ENCODE assay signal across 8 cellular contexts in the genomic region with DNA sequence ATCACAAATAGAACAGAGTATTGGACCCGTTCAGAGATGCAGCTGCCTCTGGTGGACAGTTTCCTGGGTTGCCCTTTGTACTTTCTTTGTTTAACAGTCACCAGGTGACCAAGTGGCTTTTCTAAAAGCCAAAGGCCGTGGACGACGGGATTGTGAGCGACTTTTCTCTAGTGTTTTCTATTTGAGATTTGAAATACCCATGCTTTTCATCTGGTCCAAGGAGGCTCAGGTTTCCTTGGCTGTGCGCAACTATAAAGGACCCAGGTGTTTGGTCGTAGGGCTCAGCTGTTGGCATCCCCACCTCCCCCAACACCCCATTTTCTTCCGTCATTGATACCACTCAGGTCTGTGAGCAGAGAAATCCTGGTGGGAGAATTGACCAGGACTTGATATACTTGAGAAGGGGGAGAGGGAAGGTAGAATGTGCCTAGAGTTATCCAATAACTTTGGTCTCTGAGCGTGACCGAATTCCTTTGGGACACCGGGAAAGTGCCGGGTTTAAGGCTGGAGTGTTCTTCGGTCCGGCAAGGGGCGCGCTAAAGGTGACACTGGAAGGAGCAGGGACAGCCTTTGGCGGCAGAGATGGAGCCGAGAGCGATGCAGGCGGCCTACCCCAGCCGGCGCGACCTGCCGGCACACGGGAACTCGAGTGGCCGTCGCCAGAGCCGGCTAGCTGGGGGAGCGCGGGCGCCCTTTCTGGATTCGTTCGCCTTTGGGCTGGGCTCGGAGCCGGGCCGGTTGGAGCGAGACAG.
DNase-seq lines count a peak whose midpoint lies in the region; ATAC-seq and TF ChIP-seq lines count a peak whose summit lies in the region.

No MANE protein-coding gene starts in this region.

- H3K27me3 Mint-ChIP-seq in T-helper 2 cell treated with Interferon-gamma antibody and Interleukin-4, amounts not matched to agents 5 μg/mL and 100 μg/mL, for 36 hours (ENCODE audit: low read depth) = no peaks in the 10 kb centered on the region
- no peaks in the 10 kb centered on the region for H3K27me3 Mint-ChIP-seq in effector memory CD8-positive, alpha-beta T cell
- H3K27me3 Mint-ChIP-seq in neural crest cell (ENCODE audit: low read depth) = no peaks in the 10 kb centered on the region

- peak; percentile 25 for TF ChIP-seq CTCF in neural crest cell (conservative IDR thresholded peaks at IDR 0.05)

- H3K4me3 Mint-ChIP-seq in T-helper 2 cell treated with Interferon-gamma antibody and Interleukin-4, amounts not matched to agents 5 μg/mL and 100 μg/mL, for 36 hours = peak overlapping the region; percentile 90
- peak overlapping the region; percentile 85 to 87 for H3K4me3 Mint-ChIP-seq in effector memory CD8-positive, alpha-beta T cell
- peak overlapping the region; percentile 95 for H3K4me3 Mint-ChIP-seq in neural crest cell

- peaks cover 21% of the 10 kb centered on the region for H3K36me3 Mint-ChIP-seq in T-helper 2 cell treated with Interferon-gamma antibody and Interleukin-4, amounts not matched to agents 5 μg/mL and 100 μg/mL, for 36 hours (ENCODE audit: low read depth)
- H3K36me3 Mint-ChIP-seq in effector memory CD8-positive, alpha-beta T cell (ENCODE audit: insufficient read depth) = peaks cover 7% of the 10 kb centered on the region
- H3K36me3 Mint-ChIP-seq in neural crest cell (ENCODE audit: low read depth) = no peaks in the 10 kb centered on the region

- no peaks in the 10 kb centered on the region for H3K9me3 Mint-ChIP-seq in T-helper 2 cell treated with Interferon-gamma antibody and Interleukin-4, amounts not matched to agents 5 μg/mL and 100 μg/mL, for 36 hours
- H3K9me3 Mint-ChIP-seq in effector memory CD8-positive, alpha-beta T cell = no peaks in the 10 kb centered on the region
- H3K9me3 Mint-ChIP-seq in neural crest cell = no peaks in the 10 kb centered on the region

- no peak for ATAC-seq in effector memory CD8-positive, alpha-beta T cell (replicated peaks)

- no peak for DNase-seq in T-helper 2 cell treated with Interferon-gamma antibody and Interleukin-4, amounts not matched to agents 5 μg/mL and 100 μg/mL, for 36 hours (ENCODE audit: low spot score)
- DNase-seq in T-helper 2 cell = no peak
- peak; percentile 94 for DNase-seq in NCI-H748 treated with DMSO at 0.1 percent for 48 hours (lab: John Stamatoyannopoulos, UW)
- DNase-seq in effector memory CD8-positive, alpha-beta T cell = no peak
- DNase-seq in neural crest cell (ENCODE audit: low read depth, low spot score) = no peak
- DNase-seq in NK-92 (lab: John Stamatoyannopoulos, UW; ENCODE audit: unreplicated experiment) = no peak
- DNase-seq in cerebellar nuclear complex (lab: John Stamatoyannopoulos, UW) = no peak
- DNase-seq in ecto neural progenitor cell (ENCODE audit: low spot score) = no peak

- no peak overlapping the region for H3K27ac Mint-ChIP-seq in T-helper 2 cell treated with Interferon-gamma antibody and Interleukin-4, amounts not matched to agents 5 μg/mL and 100 μg/mL, for 36 hours
- H3K27ac Mint-ChIP-seq in effector memory CD8-positive, alpha-beta T cell = peak overlapping the region in 1 of 2 donors; percentile 80
- peak overlapping the region; percentile 98 for H3K27ac Mint-ChIP-seq in neural crest cell (ENCODE audit: unreplicated experiment)

- peaks cover 30% of the 10 kb centered on the region for H3K4me1 Mint-ChIP-seq in T-helper 2 cell treated with Interferon-gamma antibody and Interleukin-4, amounts not matched to agents 5 μg/mL and 100 μg/mL, for 36 hours (ENCODE audit: low read depth)
- peaks cover 22 to 57% of the 10 kb centered on the region in 2 donors for H3K4me1 Mint-ChIP-seq in effector memory CD8-positive, alpha-beta T cell (ENCODE audit: low read depth in 2 of 2)
- peaks cover 50% of the 10 kb centered on the region for H3K4me1 Mint-ChIP-seq in neural crest cell
